Comparison of ENCODE assay signal across 10 cellular contexts in the genomic region with DNA sequence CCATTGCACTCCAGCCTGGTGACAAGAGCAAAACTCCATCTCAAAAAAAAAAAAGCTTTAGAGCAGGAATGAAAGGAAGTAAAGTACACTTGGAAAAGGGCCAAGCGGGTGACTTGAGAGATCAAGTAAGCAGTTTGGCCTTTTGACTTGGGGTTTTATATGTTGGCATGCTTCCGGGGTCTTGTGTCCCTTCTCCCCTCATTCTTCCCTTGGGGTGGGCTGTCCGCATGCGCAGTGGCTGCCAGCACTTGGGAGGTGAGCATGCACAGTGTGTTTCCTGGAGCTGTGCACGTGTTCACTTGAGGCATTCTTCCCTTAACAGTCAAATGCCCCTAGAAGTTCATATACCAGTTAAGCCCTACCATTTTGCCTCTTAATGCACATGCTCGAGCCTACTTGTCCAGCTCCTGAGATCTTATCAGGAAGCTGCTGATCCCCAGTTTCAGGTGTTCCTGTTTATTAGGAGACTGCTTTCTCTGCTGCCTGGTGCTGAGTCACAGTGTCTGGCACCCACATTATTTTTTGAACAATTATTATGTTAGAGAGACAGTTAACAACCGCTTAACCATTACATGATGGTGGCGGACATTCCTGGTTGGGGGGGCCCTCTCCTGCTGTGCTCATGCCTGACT. TPM values are rescaled to one million over a fixed set of nuclear protein-coding genes. Genes with fewer than 3 reads are reported as not detected.
DNase-seq lines count a peak whose midpoint lies in the region; ATAC-seq, FAIRE-seq and TF ChIP-seq lines count a peak whose summit lies in the region.
"Had no signal": no experiment of that assay in that cellular context is flagged by ENCODE, and none has a peak within 500 bp of the region (broad histone marks: within the 10 kb centered on the region; RNA-seq: fewer than 3 reads in every experiment).

No MANE protein-coding gene starts in this region.

- peaks cover 33% of the 10 kb centered on the region for H3K4me1 Mint-ChIP-seq in CD8-positive, alpha-beta T cell (ENCODE audit: low read depth)
- H3K4me1 Mint-ChIP-seq in astrocyte (ENCODE audit: low read depth, unreplicated experiment), result peaks cover 16% of the 10 kb centered on the region
- peaks cover 17 to 77% (median 45%) of the 10 kb centered on the region in 7 donors for H3K4me1 Mint-ChIP-seq in naive thymus-derived CD4-positive, alpha-beta T cell

- no peak for FAIRE-seq in astrocyte (lab: Jason Lieb, UNC)

- peak in 6 of 7 experiments; percentile 14 to 68 (median 40) for DNase-seq in CD8-positive, alpha-beta T cell
- DNase-seq in MV-4-11 (lab: John Stamatoyannopoulos, UW), result peak; percentile 61
- peak; percentile 25 for DNase-seq in astrocyte (ENCODE audit: low read depth)
- peak in 7 of 9 donors; percentile 23 to 45 (median 37) for DNase-seq in naive thymus-derived CD4-positive, alpha-beta T cell
- no peak for DNase-seq in SW 1271 (lab: John Stamatoyannopoulos, UW)

- no peaks in the 10 kb centered on the region for H3K9me3 ChIP-seq in CD8-positive, alpha-beta T cell (ENCODE audit: low read length)
- no peaks in the 10 kb centered on the region for H3K9me3 ChIP-seq in astrocyte (ENCODE audit: insufficient read depth, low read depth, low read length)
- H3K9me3 ChIP-seq in naive thymus-derived CD4-positive, alpha-beta T cell (ENCODE audit: control insufficient read depth in 2 of 3, low read length in 3 of 3), result no peaks in the 10 kb centered on the region
- H3K9me3 ChIP-seq: SJSA1 had no signal

- no peaks in the 10 kb centered on the region for H4K20me1 ChIP-seq in astrocyte (ENCODE audit: insufficient read depth, low read length)

- H3K36me3 ChIP-seq in CD8-positive, alpha-beta T cell (ENCODE audit: insufficient read depth, low read length), result no peaks in the 10 kb centered on the region
- H3K36me3 ChIP-seq in astrocyte (ENCODE audit: insufficient read depth, low read length), result no peaks in the 10 kb centered on the region
- H3K36me3 ChIP-seq in naive thymus-derived CD4-positive, alpha-beta T cell (ENCODE audit: control insufficient read depth in 2 of 3, insufficient read depth in 3 of 3, low read length in 3 of 3), result no peaks in the 10 kb centered on the region
- H3K36me3 ChIP-seq: SJSA1 had no signal

- POLR2A ChIA-PET in CD8-positive, alpha-beta T cell (lab: Charles Lee), result no interaction called here
- POLR2A ChIA-PET in naive thymus-derived CD4-positive, alpha-beta T cell (lab: Charles Lee), result interaction anchor here (2.2 kb wide), 1 partner anchor 11 kb away, joined by 11 read pairs; no protein-coding TSS in a partner anchor

- intact Hi-C loops in CD8-positive, alpha-beta T cell (cut with DNase I, micrococcal nuclease), result no loop called here
- intact Hi-C loops in naive thymus-derived CD4-positive, alpha-beta T cell (cut with micrococcal nuclease), result loop anchor here in 1 of 2 donors (1.0 kb wide), 1 partner anchor 12 kb away; no protein-coding TSS in a partner anchor

- H3K79me2 ChIP-seq in astrocyte (ENCODE audit: insufficient read depth, low read length), result no peaks in the 10 kb centered on the region

- H2AFZ ChIP-seq in astrocyte (ENCODE audit: low read depth, low read length), result no peak overlapping the region

- H3K27me3 ChIP-seq in CD8-positive, alpha-beta T cell (ENCODE audit: insufficient read depth, low read length), result no peaks in the 10 kb centered on the region
- H3K27me3 ChIP-seq in astrocyte (ENCODE audit: insufficient read depth, low read length), result no peaks in the 10 kb centered on the region
- H3K27me3 ChIP-seq in naive thymus-derived CD4-positive, alpha-beta T cell (ENCODE audit: control insufficient read depth in 2 of 2, insufficient read depth in 2 of 2, low read length in 2 of 2), result no peaks in the 10 kb centered on the region
- H3K27me3 ChIP-seq: SJSA1 had no signal

- H3K27ac Mint-ChIP-seq in CD8-positive, alpha-beta T cell, result peak overlapping the region; percentile 88
- peak overlapping the region; percentile 47 for H3K27ac Mint-ChIP-seq in astrocyte (ENCODE audit: unreplicated experiment)
- H3K27ac Mint-ChIP-seq in naive thymus-derived CD4-positive, alpha-beta T cell, result peak overlapping the region; percentile 55 to 97 (median 84)

- peak overlapping the region; percentile 27 for H3K4me3 ChIP-seq in CD8-positive, alpha-beta T cell (ENCODE audit: low read depth, low read length)
- no peak overlapping the region for H3K4me3 ChIP-seq in astrocyte (ENCODE audit: insufficient read depth, low read depth, low read length)
- peak overlapping the region; percentile 4 for H3K4me3 ChIP-seq in naive thymus-derived CD4-positive, alpha-beta T cell (ENCODE audit: low read length)
- H3K4me3 ChIP-seq: coronary artery, SJSA1 had no signal

- TF ChIP-seq CTCF in CD8-positive, alpha-beta T cell (IDR thresholded peaks at IDR 0.05), result no peak
- TF ChIP-seq CTCF in astrocyte (IDR thresholded peaks at IDR 0.05; ENCODE audit: insufficient read depth, low read depth, low read length), result no peak

- H3K4me2 ChIP-seq in astrocyte (ENCODE audit: low read length), result no peak overlapping the region

- CTCF ChIA-PET in CD8-positive, alpha-beta T cell (lab: Charles Lee), result interaction anchor here (0.6 to 2.3 kb wide), 9 partner anchors 11 to 401 kb away, joined by 3 to 14 read pairs (median 4); a partner anchor contains a TSS
- CTCF ChIA-PET in naive thymus-derived CD4-positive, alpha-beta T cell (lab: Charles Lee), result interaction anchor here (1.4 kb wide), 1 partner anchor 12 kb away, joined by 5 read pairs; no protein-coding TSS in a partner anchor

- H3K4me1 ChIP-seq in CD8-positive, alpha-beta T cell (ENCODE audit: insufficient read depth, low read length), result peaks cover 28% of the 10 kb centered on the region
- H3K4me1 ChIP-seq in astrocyte (ENCODE audit: insufficient read depth, low read length), result peaks cover 3% of the 10 kb centered on the region
- peaks cover 0 to 27% of the 10 kb centered on the region in 2 donors for H3K4me1 ChIP-seq in naive thymus-derived CD4-positive, alpha-beta T cell (ENCODE audit: control insufficient read depth in 2 of 2, insufficient read depth in 2 of 2, low read length in 2 of 2)

- H3K36me3 Mint-ChIP-seq in CD8-positive, alpha-beta T cell, result peaks cover 3% of the 10 kb centered on the region
- H3K36me3 Mint-ChIP-seq in astrocyte (ENCODE audit: low read depth, unreplicated experiment), result no peaks in the 10 kb centered on the region
- H3K36me3 Mint-ChIP-seq in naive thymus-derived CD4-positive, alpha-beta T cell, result peaks cover 0 to 7% (median 0%) of the 10 kb centered on the region in 5 donors

- H3K9ac ChIP-seq in astrocyte (ENCODE audit: low read length), result no peak overlapping the region

- H3K27me3 Mint-ChIP-seq in CD8-positive, alpha-beta T cell (ENCODE audit: low read depth), result no peaks in the 10 kb centered on the region
- H3K27me3 Mint-ChIP-seq in astrocyte (ENCODE audit: low read depth, unreplicated experiment), result no peaks in the 10 kb centered on the region
- no peaks in the 10 kb centered on the region for H3K27me3 Mint-ChIP-seq in naive thymus-derived CD4-positive, alpha-beta T cell

- ATAC-seq in CD8-positive, alpha-beta T cell, result peak; percentile 22
- ATAC-seq in naive thymus-derived CD4-positive, alpha-beta T cell, result no peak
- ATAC-seq in HG02759 (IDR thresholded peaks at IDR 0.05; ENCODE audit: unreplicated experiment) (no peak), GM19324 (IDR thresholded peaks at IDR 0.05; ENCODE audit: low FRiP score, unreplicated experiment) (no peak), HG03460 (IDR thresholded peaks at IDR 0.05; ENCODE audit: unreplicated experiment) (no peak)

- H3K27ac ChIP-seq in CD8-positive, alpha-beta T cell (ENCODE audit: low read depth, low read length), result no peak overlapping the region
- no peak overlapping the region for H3K27ac ChIP-seq in astrocyte (ENCODE audit: low read depth, low read length)
- H3K27ac ChIP-seq in naive thymus-derived CD4-positive, alpha-beta T cell (ENCODE audit: low read depth, low read length), result peak overlapping the region; percentile 14
- H3K27ac ChIP-seq: coronary artery, SJSA1 had no signal

- H3K4me3 Mint-ChIP-seq in CD8-positive, alpha-beta T cell, result peak overlapping the region; percentile 73
- no peak overlapping the region for H3K4me3 Mint-ChIP-seq in astrocyte (ENCODE audit: unreplicated experiment)
- peak overlapping the region; percentile 54 to 93 (median 83) for H3K4me3 Mint-ChIP-seq in naive thymus-derived CD4-positive, alpha-beta T cell

- no peaks in the 10 kb centered on the region for H3K9me3 Mint-ChIP-seq in CD8-positive, alpha-beta T cell
- H3K9me3 Mint-ChIP-seq in astrocyte (ENCODE audit: unreplicated experiment), result no peaks in the 10 kb centered on the region
- peaks cover 0 to 2% (median 0%) of the 10 kb centered on the region in 11 donors for H3K9me3 Mint-ChIP-seq in naive thymus-derived CD4-positive, alpha-beta T cell

RNA-seq across cellular contexts. Expression of a gene that starts 32.6 kb away (rescaled TPM):
- total RNA-seq in CD8-positive, alpha-beta T cell, result 100 to 1,000 TPM; 234 to 251 TPM
- total RNA-seq in astrocyte, result 260 and 292 TPM in 2 replicates
- total RNA-seq in naive thymus-derived CD4-positive, alpha-beta T cell, result 100 to 1,000 TPM; 208 to 382 (median 272) TPM
- polyA plus RNA-seq in naive thymus-derived CD4-positive, alpha-beta T cell, result 10 to 100 TPM; 29.8 to 62.4 TPM

Comparison
In these comparisons a context has a peak if more than half of its experiments do, and no peak if none do; other contexts are left out.
1. DNase-seq: peak in CD8-positive, alpha-beta T cell (6 of 7), MV-4-11 (single experiment), astrocyte (single experiment) and naive thymus-derived CD4-positive, alpha-beta T cell (7 of 9); none in SW 1271 (0 of 2).
2. Peak in every context shown above with its lines, with median percentiles within 50 percentile points of each other: H3K27ac Mint-ChIP-seq.